8 cellular contexts compared by ENCODE assay signal in genomic region chr7:2757904-2758672, GRCh38.
DNase-seq lines count a peak whose midpoint lies in the region; ATAC-seq, FAIRE-seq and TF ChIP-seq lines count a peak whose summit lies in the region.

No MANE protein-coding gene starts in this region.

- H3K4me1 Mint-ChIP-seq in T-cell = peaks cover 35 to 40% (median 39%) of the 10 kb centered on the region in 3 donors

- peak overlapping the region; percentile 63 for H3K9ac ChIP-seq in GM12878 (ENCODE audit: control insufficient read depth, insufficient read depth, low read length)

- FAIRE-seq in GM12878 (lab: Jason Lieb, UNC) = peak; percentile 73

- intact Hi-C loops in GM12878 (cut with micrococcal nuclease; ENCODE audit: unreplicated experiment) = loop anchor here (1.0 to 5.0 kb wide), 4 partner anchors 48 to 105 kb away; partner anchors contain the start of gene GNA12

- peaks cover 33% of the 10 kb centered on the region for H3K4me1 ChIP-seq in GM12878 (ENCODE audit: control insufficient read depth, insufficient read depth, low read length)

- TF ChIP-seq CTCF in GM12878 (IDR thresholded peaks at IDR 0.05 in 2 of 3, conservative IDR thresholded peaks at IDR 0.05 in 1 of 3; ENCODE audit: control insufficient read depth in 2 of 3, extremely low read depth in 1 of 3, insufficient read depth in 1 of 3, low read depth in 3 of 3, low read length in 3 of 3) = no peak

- H4K20me1 ChIP-seq in GM12878 (ENCODE audit: control insufficient read depth, insufficient read depth) = no peaks in the 10 kb centered on the region

- TF ChIP-seq RAD21 in GM12878 (IDR thresholded peaks at IDR 0.05; ENCODE audit: insufficient read depth, low read depth, low read length) = no peak

- peak overlapping the region; percentile 91 to 96 for H3K27ac Mint-ChIP-seq in T-cell

- BruUV-seq in GM12878 (replicated peaks; lab: Mats Ljungman, UMichigan) = TSS peak; percentile 98

- peak overlapping the region; percentile 64 for H3K4me3 ChIP-seq in GM12878

- peak; percentile 56 for ATAC-seq in GM21737 (IDR thresholded peaks at IDR 0.05; ENCODE audit: unreplicated experiment)
- peak; percentile 72 to 82 (median 80) for ATAC-seq in T-cell (replicated peaks in 1 of 4)
- ATAC-seq in GM12878 = peak; percentile 88

- peaks cover 58% of the 10 kb centered on the region for H3K36me3 Mint-ChIP-seq in T-cell

- peaks cover 0 to 4% of the 10 kb centered on the region in 2 experiments; a peak in 2 of 4 replicates for H3K36me3 ChIP-seq in GM12878 (ENCODE audit: control insufficient read depth in 2 of 2, insufficient read depth in 2 of 2, low read length in 1 of 2)

- DNase-seq in GM03348 (ENCODE audit: low spot score) = peak; percentile 91
- DNase-seq in HuH-7.5 (ENCODE audit: low spot score) = peak; percentile 55
- DNase-seq in T-cell = peak in 7 of 34 experiments; percentile 14 to 36 (median 22)
- DNase-seq in GM12878 (ENCODE audit: low read depth, low spot score) = peak; percentile 78
- DNase-seq in kidney glomerular epithelial cell (lab: John Stamatoyannopoulos, UW) = peak; percentile 95
- peak; percentile 63 to 64 for DNase-seq in stimulated activated CD4-positive, alpha-beta T cell treated with anti-CD3 and anti-CD28 coated beads, Interleukin-2, amount 100 ng/mL, for 48 hours
- no peak for DNase-seq in globus pallidus (ENCODE audit: low spot score)

- peak overlapping the region; percentile 43 for H2AFZ ChIP-seq in GM12878 (ENCODE audit: control insufficient read depth, low read depth, low read length)

- RAD21 ChIA-PET in GM12878 (lab: Charles Lee; ENCODE audit: unreplicated experiment) = interaction anchor here (0.6 to 2.7 kb wide), 24 partner anchors 8 to 295 kb away, joined by 3 to 50 read pairs (median 4); no protein-coding TSS in a partner anchor

- 5% methylated on average over 12 of the region's 12 CpGs for WGBS in GM12878 (ENCODE audit: insufficient coverage, insufficient replicate concordance, low lambda C conversion rate, missing lambda C conversion rate)

- TF ChIP-seq POLR2A in GM12878 (IDR thresholded peaks at IDR 0.05; ENCODE audit: low read depth, low read length) = no peak

- H3K9me3 ChIP-seq in GM12878 (replicated peaks; ENCODE audit: control insufficient read depth, insufficient read depth, low read length) = no peaks in the 10 kb centered on the region; the same call in 2 of the 3 replicates

- CTCF ChIA-PET in T-cell (lab: Charles Lee) = interaction anchor here in 1 of 2 donors (0.6 kb wide), 1 partner anchor 48 kb away, joined by 3 read pairs; no protein-coding TSS in a partner anchor
- CTCF ChIA-PET in GM12878 (lab: Yijun Ruan, JAX) = interaction anchor here (0.7 to 5.6 kb wide), 26 partner anchors 9 to 521 kb away, joined by 3 to 33 read pairs (median 4); no protein-coding TSS in a partner anchor

- in situ Hi-C loops in GM12878 (cut with MboI) = no loop called here

- TF ChIP-seq EP300 in GM12878 (IDR thresholded peaks at IDR 0.05; ENCODE audit: borderline replicate concordance in 1 of 2, control insufficient read depth in 1 of 2, low read depth in 2 of 2, low read length in 2 of 2) = peak in 1 of 2 experiments; percentile 82; a peak in 2 of 4 replicates

- H3K27me3 ChIP-seq in GM12878 (replicated peaks in 1 of 2; ENCODE audit: control insufficient read depth in 2 of 2, insufficient read depth in 2 of 2, low read length in 1 of 2) = no peaks in the 10 kb centered on the region

- H3K4me3 Mint-ChIP-seq in T-cell = peak overlapping the region in 2 of 3 donors; percentile 6 to 60

- POLR2A ChIA-PET in T-cell (lab: Charles Lee) (interaction anchor here in 1 of 2 donors (0.6 kb wide), 1 partner anchor 532 kb away, joined by 16 read pairs; no protein-coding TSS in a partner anchor), GM12878 (lab: Charles Lee) (interaction anchor here (0.5 to 2.6 kb wide), 15 partner anchors 12 to 192 kb away, joined by 3 to 17 read pairs (median 4); no protein-coding TSS in a partner anchor)

- peak overlapping the region; percentile 72 for H3K4me2 ChIP-seq in GM12878 (ENCODE audit: control insufficient read depth, insufficient read depth)

- no peaks in the 10 kb centered on the region for H3K27me3 Mint-ChIP-seq in T-cell

- SMC1A ChIA-PET in GM12878 (lab: Charles Lee; ENCODE audit: uncharacterized antibody, unreplicated experiment) = interaction anchor here (0.7 to 5.3 kb wide), 25 partner anchors 10 to 137 kb away, joined by 3 to 31 read pairs (median 5); no protein-coding TSS in a partner anchor

- H3K79me2 ChIP-seq in GM12878 (ENCODE audit: control insufficient read depth, insufficient read depth, low read length) = peaks cover 2% of the 10 kb centered on the region

- peak overlapping the region; percentile 86 for H3K27ac ChIP-seq in GM12878 (ENCODE audit: control insufficient read depth, insufficient read depth)

- no peaks in the 10 kb centered on the region for H3K9me3 Mint-ChIP-seq in T-cell

TF ChIP-seq in GM12878, 131 proteins besides CTCF, POLR2A, EP300 and RAD21 (continues in another document):
- TF ChIP-seq ATF7 (IDR thresholded peaks at IDR 0.05; ENCODE audit: low read depth) (peak; percentile 81; the same call in 1 of the 2 replicates), KDM1A (IDR thresholded peaks at IDR 0.05; ENCODE audit: borderline replicate concordance) (no peak), ELK1 (IDR thresholded peaks at IDR 0.05; ENCODE audit: low read depth, low read length) (no peak), RBBP5 (conservative IDR thresholded peaks at IDR 0.05) (no peak), CBFB (IDR thresholded peaks at IDR 0.05; ENCODE audit: low read depth) (no peak; the same call in 1 of the 2 replicates), SREBF1 (IDR thresholded peaks at IDR 0.05; ENCODE audit: low read length) (no peak), BACH1 (IDR thresholded peaks at IDR 0.05; ENCODE audit: borderline replicate concordance) (peak; percentile 66; the same call in 1 of the 2 replicates), ZNF622 (IDR thresholded peaks at IDR 0.05) (no peak), BMI1 (IDR thresholded peaks at IDR 0.05; ENCODE audit: borderline replicate concordance) (peak; percentile 57; the same call in 1 of the 2 replicates), NBN (IDR thresholded peaks at IDR 0.05) (peak; percentile 76), IRF4 (IDR thresholded peaks at IDR 0.05; ENCODE audit: low read depth, low read length) (no peak), USF1 (IDR thresholded peaks at IDR 0.05; ENCODE audit: borderline replicate concordance, extremely low read length, insufficient read depth, low read depth, low read length) (no peak), ZNF217 (IDR thresholded peaks at IDR 0.05) (peak; percentile 81; the same call in 1 of the 2 replicates), TCF12 (IDR thresholded peaks at IDR 0.05; ENCODE audit: low read depth, low read length) (0 out of 2 replicates have a peak, but pooled peaks have one; percentile 49), EZH2 (IDR thresholded peaks at IDR 0.05; ENCODE audit: borderline replicate concordance, control insufficient read depth, low read depth, low read length) (no peak), NKRF (conservative IDR thresholded peaks at IDR 0.05) (no peak), MAX (IDR thresholded peaks at IDR 0.05; ENCODE audit: low read depth, low read length) (no peak)
- TF ChIP-seq, protein P1, sequence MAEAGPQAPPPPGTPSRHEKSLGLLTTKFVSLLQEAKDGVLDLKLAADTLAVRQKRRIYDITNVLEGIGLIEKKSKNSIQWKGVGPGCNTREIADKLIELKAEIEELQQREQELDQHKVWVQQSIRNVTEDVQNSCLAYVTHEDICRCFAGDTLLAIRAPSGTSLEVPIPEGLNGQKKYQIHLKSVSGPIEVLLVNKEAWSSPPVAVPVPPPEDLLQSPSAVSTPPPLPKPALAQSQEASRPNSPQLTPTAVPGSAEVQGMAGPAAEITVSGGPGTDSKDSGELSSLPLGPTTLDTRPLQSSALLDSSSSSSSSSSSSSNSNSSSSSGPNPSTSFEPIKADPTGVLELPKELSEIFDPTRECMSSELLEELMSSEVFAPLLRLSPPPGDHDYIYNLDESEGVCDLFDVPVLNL (IDR thresholded peaks at IDR 0.05; ENCODE audit: low read depth, low read length) = no peak
